8 cellular contexts compared by ENCODE assay signal in genomic region chr6:31888281-31889258, GRCh38. TPM values are rescaled to one million over a fixed set of nuclear protein-coding genes. Genes with fewer than 3 reads are reported as not detected.
DNase-seq lines count a peak whose midpoint lies in the region; ATAC-seq and FAIRE-seq lines count a peak whose summit lies in the region.

No MANE protein-coding gene starts in this region.

- peaks cover 0 to 90% (median 14%) of the 10 kb centered on the region in 3 experiments for H3K36me3 ChIP-seq in naive thymus-derived CD4-positive, alpha-beta T cell (ENCODE audit: control insufficient read depth in 2 of 3, insufficient read depth in 3 of 3, low read length in 3 of 3)

- H3K9me3 ChIP-seq in naive thymus-derived CD4-positive, alpha-beta T cell (ENCODE audit: control insufficient read depth in 2 of 3, low read length in 3 of 3) = no peaks in the 10 kb centered on the region

- POLR2A ChIA-PET in naive thymus-derived CD4-positive, alpha-beta T cell (lab: Charles Lee) = interaction anchor here (0.9 kb wide), 1 partner anchor 14 kb away, joined by 4 read pairs; no protein-coding TSS in a partner anchor

- ATAC-seq in naive thymus-derived CD4-positive, alpha-beta T cell = peak; percentile 70
- ATAC-seq in activated T-helper 17 cell treated with anti-CD3 and anti-CD28 coated beads, Interleukin-2, amount 50 U/mL, for 72 hours (replicated peaks) = no peak
- no peak for ATAC-seq in HG02610 (IDR thresholded peaks at IDR 0.05; ENCODE audit: unreplicated experiment)
- no peak for ATAC-seq in GM21515 (IDR thresholded peaks at IDR 0.05; ENCODE audit: unreplicated experiment)

- H3K27me3 Mint-ChIP-seq in naive thymus-derived CD4-positive, alpha-beta T cell = no peaks in the 10 kb centered on the region
- H3K27me3 Mint-ChIP-seq in activated T-helper 17 cell treated with anti-CD3 and anti-CD28 coated beads, Interleukin-2, amount 50 U/mL, for 72 hours = no peaks in the 10 kb centered on the region

- peaks cover 12 to 51% (median 23%) of the 10 kb centered on the region in 5 donors for H3K36me3 Mint-ChIP-seq in naive thymus-derived CD4-positive, alpha-beta T cell
- H3K36me3 Mint-ChIP-seq in activated T-helper 17 cell treated with anti-CD3 and anti-CD28 coated beads, Interleukin-2, amount 50 U/mL, for 72 hours (ENCODE audit: low read depth) = peaks cover 80% of the 10 kb centered on the region

- H3K27ac Mint-ChIP-seq in naive thymus-derived CD4-positive, alpha-beta T cell = no peak overlapping the region
- H3K27ac Mint-ChIP-seq in activated T-helper 17 cell treated with anti-CD3 and anti-CD28 coated beads, Interleukin-2, amount 50 U/mL, for 72 hours = no peak overlapping the region

- H3K4me1 Mint-ChIP-seq in naive thymus-derived CD4-positive, alpha-beta T cell = peaks cover 0 to 8% (median 3%) of the 10 kb centered on the region in 7 donors
- H3K4me1 Mint-ChIP-seq in activated T-helper 17 cell treated with anti-CD3 and anti-CD28 coated beads, Interleukin-2, amount 50 U/mL, for 72 hours = peaks cover 5% of the 10 kb centered on the region

- peak; percentile 35 for FAIRE-seq in GM19239 (lab: Jason Lieb, UNC)

- H3K27me3 ChIP-seq in naive thymus-derived CD4-positive, alpha-beta T cell (ENCODE audit: control insufficient read depth in 2 of 2, insufficient read depth in 2 of 2, low read length in 2 of 2) = no peaks in the 10 kb centered on the region

- no peak overlapping the region for H3K27ac ChIP-seq in naive thymus-derived CD4-positive, alpha-beta T cell (ENCODE audit: low read depth, low read length)

- H3K4me1 ChIP-seq in naive thymus-derived CD4-positive, alpha-beta T cell (ENCODE audit: control insufficient read depth in 2 of 2, insufficient read depth in 2 of 2, low read length in 2 of 2) = no peaks in the 10 kb centered on the region

- no peak overlapping the region for H3K4me3 ChIP-seq in naive thymus-derived CD4-positive, alpha-beta T cell (ENCODE audit: low read length)

- DNase-seq in GM19239 (ENCODE audit: insufficient read length, low spot score) = peak; percentile 67
- peak; percentile 33 for DNase-seq in UCSD-AML1 (lab: John Stamatoyannopoulos, UW; ENCODE audit: unreplicated experiment)
- DNase-seq in cerebellum (ENCODE audit: low spot score) = peak; percentile 31
- peak in 7 of 9 donors; percentile 36 to 69 (median 49) for DNase-seq in naive thymus-derived CD4-positive, alpha-beta T cell
- no peak for DNase-seq in NCI-H1092 treated with DMSO at 0.1 percent for 48 hours (lab: John Stamatoyannopoulos, UW)

- CTCF ChIA-PET in naive thymus-derived CD4-positive, alpha-beta T cell (lab: Charles Lee) = interaction anchor here (1.2 to 1.3 kb wide), 2 partner anchors 9 to 12 kb away, joined by 3 to 4 read pairs; partner anchors contain the start of gene EHMT2

- H3K4me3 Mint-ChIP-seq in naive thymus-derived CD4-positive, alpha-beta T cell = no peak overlapping the region
- no peak overlapping the region for H3K4me3 Mint-ChIP-seq in activated T-helper 17 cell treated with anti-CD3 and anti-CD28 coated beads, Interleukin-2, amount 50 U/mL, for 72 hours

- intact Hi-C loops in naive thymus-derived CD4-positive, alpha-beta T cell (cut with micrococcal nuclease) = no loop called here

- no peaks in the 10 kb centered on the region for H3K9me3 Mint-ChIP-seq in naive thymus-derived CD4-positive, alpha-beta T cell
- no peaks in the 10 kb centered on the region for H3K9me3 Mint-ChIP-seq in activated T-helper 17 cell treated with anti-CD3 and anti-CD28 coated beads, Interleukin-2, amount 50 U/mL, for 72 hours

RNA-seq across cellular contexts. Expression of gene EHMT2, which starts 8.9 kb away (rescaled TPM):
- total RNA-seq in cerebellum = 65.1 TPM
- 10 to 100 TPM; 50.4 to 94.2 (median 71.6) TPM for total RNA-seq in naive thymus-derived CD4-positive, alpha-beta T cell
- 10 to 100 TPM; 37.3 to 66.5 TPM for polyA plus RNA-seq in naive thymus-derived CD4-positive, alpha-beta T cell
- 10 to 100 TPM; 41.2 to 55.3 TPM for total RNA-seq in activated T-helper 17 cell treated with anti-CD3 and anti-CD28 coated beads, Interleukin-2, amount 50 U/mL, for 72 hours

RNA-seq across cellular contexts. Expression of gene SLC44A4, which starts 9.8 kb away (rescaled TPM):
- not detected for total RNA-seq in cerebellum
- not detected for total RNA-seq in naive thymus-derived CD4-positive, alpha-beta T cell
- not detected for polyA plus RNA-seq in naive thymus-derived CD4-positive, alpha-beta T cell
- under 1 TPM in 1 of 2 donors, not detected in 1; 0.39 TPM for total RNA-seq in activated T-helper 17 cell treated with anti-CD3 and anti-CD28 coated beads, Interleukin-2, amount 50 U/mL, for 72 hours

RNA-seq across cellular contexts. Expression of gene ZBTB12, which starts 13.3 kb away (rescaled TPM):
- 22.2 TPM for total RNA-seq in cerebellum
- total RNA-seq in naive thymus-derived CD4-positive, alpha-beta T cell = 1 to 10 TPM in 4 of 5 experiments, under 1 TPM in 1; 0.77 to 4.5 (median 2.5) TPM
- under 1 TPM in 1 of 2 donors, not detected in 1; 0.09 TPM for polyA plus RNA-seq in naive thymus-derived CD4-positive, alpha-beta T cell
- 1 to 10 TPM; 1.6 to 3.0 TPM for total RNA-seq in activated T-helper 17 cell treated with anti-CD3 and anti-CD28 coated beads, Interleukin-2, amount 50 U/mL, for 72 hours

RNA-seq across cellular contexts. Expression of gene NEU1, which starts 25.9 kb away (rescaled TPM):
- total RNA-seq in cerebellum = 11.7 TPM
- total RNA-seq in naive thymus-derived CD4-positive, alpha-beta T cell = 10 to 100 TPM; 18.6 to 35.0 (median 20.1) TPM
- 10 to 100 TPM; 13.6 to 19.9 TPM for polyA plus RNA-seq in naive thymus-derived CD4-positive, alpha-beta T cell
- 10 to 100 TPM; 19.3 to 22.3 TPM for total RNA-seq in activated T-helper 17 cell treated with anti-CD3 and anti-CD28 coated beads, Interleukin-2, amount 50 U/mL, for 72 hours

RNA-seq across cellular contexts. Expression of gene C2, which starts 38.9 kb away (rescaled TPM):
- 4.1 TPM for total RNA-seq in cerebellum
- 1 to 10 TPM in 4 of 5 experiments, under 1 TPM in 1; 0.89 to 8.2 (median 2.3) TPM for total RNA-seq in naive thymus-derived CD4-positive, alpha-beta T cell
- under 1 TPM in 1 of 2 donors, not detected in 1; 0.10 TPM for polyA plus RNA-seq in naive thymus-derived CD4-positive, alpha-beta T cell
- total RNA-seq in activated T-helper 17 cell treated with anti-CD3 and anti-CD28 coated beads, Interleukin-2, amount 50 U/mL, for 72 hours = 1 to 10 TPM in 1 of 2 donors, under 1 TPM in 1; 0.58 to 4.7 TPM
